10 cellular contexts compared by ENCODE assay signal in genomic region chr14:61470954-61471279, GRCh38.
DNase-seq lines count a peak whose midpoint lies in the region; ATAC-seq, FAIRE-seq and TF ChIP-seq lines count a peak whose summit lies in the region.
"Had no signal": no experiment of that assay in that cellular context is flagged by ENCODE, and none has a peak within 500 bp of the region (broad histone marks: within the 10 kb centered on the region; RNA-seq: fewer than 3 reads in every experiment).

No MANE protein-coding gene starts in this region.

- H3K79me2 ChIP-seq in endothelial cell of umbilical vein (ENCODE audit: control insufficient read depth, insufficient read depth, low read length) = peaks cover 17% of the 10 kb centered on the region

- dilution Hi-C loops in endothelial cell of umbilical vein (cut with MboI; ENCODE audit: extremely low pct_ligation_motif_present, low sequenced_read_pairs) = loop anchor here (25.0 kb wide), 2 partner anchors 184 to 266 kb away; partner anchors contain the start of gene TMEM30B

- H3K4me1 Mint-ChIP-seq in CD8-positive, alpha-beta T cell (ENCODE audit: low read depth) = peaks cover 87% of the 10 kb centered on the region

- H3K36me3 ChIP-seq in CD8-positive, alpha-beta T cell (ENCODE audit: insufficient read depth, low read length) = peaks cover 10% of the 10 kb centered on the region
- no peaks in the 10 kb centered on the region for H3K36me3 ChIP-seq in SJCRH30
- H3K36me3 ChIP-seq in endothelial cell of umbilical vein (ENCODE audit: control insufficient read depth in 2 of 2, extremely low read depth in 1 of 2, insufficient read depth in 2 of 2, low read length in 2 of 2) = no peaks in the 10 kb centered on the region

- H3K4me2 ChIP-seq in endothelial cell of umbilical vein (ENCODE audit: insufficient read depth, low read length) = peak overlapping the region; percentile 85

- no peak for FAIRE-seq in endothelial cell of umbilical vein (lab: Jason Lieb, UNC)

- peak overlapping the region; percentile 76 for H3K4me3 Mint-ChIP-seq in CD8-positive, alpha-beta T cell

- H3K4me3 ChIP-seq in CD8-positive, alpha-beta T cell (ENCODE audit: low read depth, low read length) = no peak overlapping the region
- peak overlapping the region; percentile 51 for H3K4me3 ChIP-seq in SJCRH30
- no peak overlapping the region for H3K4me3 ChIP-seq in endothelial cell of umbilical vein (replicated peaks in 1 of 3; ENCODE audit: insufficient read depth in 1 of 3, low read depth in 1 of 3, low read length in 3 of 3)

- H3K27ac Mint-ChIP-seq in CD8-positive, alpha-beta T cell = peak overlapping the region; percentile 97

- no peaks in the 10 kb centered on the region for H3K9me3 ChIP-seq in CD8-positive, alpha-beta T cell (ENCODE audit: low read length)
- H3K9me3 ChIP-seq in SJCRH30 (replicated peaks) (no peaks in the 10 kb centered on the region), endothelial cell of umbilical vein (replicated peaks; ENCODE audit: control insufficient read depth, insufficient read depth, low read length) (no peaks in the 10 kb centered on the region)

- intact Hi-C loops in CD8-positive, alpha-beta T cell (cut with DNase I, micrococcal nuclease) = no loop called here
- intact Hi-C loops in endothelial cell of umbilical vein (cut with micrococcal nuclease) = no loop called here

- no peak for TF ChIP-seq CTCF in CD8-positive, alpha-beta T cell (IDR thresholded peaks at IDR 0.05)
- no peak for TF ChIP-seq CTCF in endothelial cell of umbilical vein (IDR thresholded peaks at IDR 0.05; ENCODE audit: extremely low read depth in 1 of 2, insufficient read depth in 1 of 2, low read depth in 1 of 2, low read length in 2 of 2)

- peaks cover 86% of the 10 kb centered on the region for H3K4me1 ChIP-seq in CD8-positive, alpha-beta T cell (ENCODE audit: insufficient read depth, low read length)
- H3K4me1 ChIP-seq in SJCRH30 = peaks cover 14% of the 10 kb centered on the region
- H3K4me1 ChIP-seq in endothelial cell of umbilical vein (ENCODE audit: control insufficient read depth, extremely low read depth, insufficient read depth, low read length) = peaks cover 54% of the 10 kb centered on the region

- H3K36me3 Mint-ChIP-seq in CD8-positive, alpha-beta T cell = peaks cover 75% of the 10 kb centered on the region

- peak overlapping the region; percentile 42 for H3K27ac ChIP-seq in CD8-positive, alpha-beta T cell (ENCODE audit: low read depth, low read length)
- H3K27ac ChIP-seq in SJCRH30 = peak overlapping the region; percentile 61
- H3K27ac ChIP-seq in endothelial cell of umbilical vein (ENCODE audit: insufficient read depth, low read depth, low read length) = peak overlapping the region; percentile 90

- DNase-seq in CD8-positive, alpha-beta T cell = peak in 1 of 7 experiments; percentile 40
- DNase-seq in SJCRH30 (no peak), endothelial cell of umbilical vein (ENCODE audit: low read depth, low spot score) (no peak), retina (peak; percentile 38), NCI-H526 treated with DMSO at 0.1 percent for 48 hours (lab: John Stamatoyannopoulos, UW) (no peak), DMS153 (lab: John Stamatoyannopoulos, UW) (no peak)
- DNase-seq in central memory CD4-positive, alpha-beta T cell = no peak
- DNase-seq: stimulated activated CD4-positive, alpha-beta T cell treated with anti-CD3 and anti-CD28 coated beads, Interleukin-2, amount 100 ng/mL, for 48 hours had no signal

- TSS peak; percentile 38 for BruUV-seq in endothelial cell of umbilical vein (replicated peaks; lab: Mats Ljungman, UMichigan)

- no peak for TF ChIP-seq POLR2A in endothelial cell of umbilical vein (IDR thresholded peaks at IDR 0.05; ENCODE audit: low read depth, low read length)

- H4K20me1 ChIP-seq in endothelial cell of umbilical vein (replicated peaks; ENCODE audit: control insufficient read depth, extremely low read depth, insufficient read depth, low read length) = no peaks in the 10 kb centered on the region

- H3K9me1 ChIP-seq in endothelial cell of umbilical vein (replicated peaks; ENCODE audit: control insufficient read depth, extremely low read depth, insufficient read depth, low read length) = no peaks in the 10 kb centered on the region

- H3K27me3 ChIP-seq in CD8-positive, alpha-beta T cell (ENCODE audit: insufficient read depth, low read length) = no peaks in the 10 kb centered on the region
- H3K27me3 ChIP-seq in SJCRH30 = no peaks in the 10 kb centered on the region
- no peaks in the 10 kb centered on the region for H3K27me3 ChIP-seq in endothelial cell of umbilical vein (ENCODE audit: control insufficient read depth in 2 of 2, insufficient read depth in 2 of 2, low read length in 2 of 2)

- no peaks in the 10 kb centered on the region for H3K9me3 Mint-ChIP-seq in CD8-positive, alpha-beta T cell

- no peak for ATAC-seq in CD8-positive, alpha-beta T cell
- ATAC-seq in HG02981 (IDR thresholded peaks at IDR 0.05; ENCODE audit: unreplicated experiment) = no peak
- ATAC-seq: Panc1 had no signal

- H3K9ac ChIP-seq in endothelial cell of umbilical vein (replicated peaks; ENCODE audit: extremely low read depth, insufficient read depth, low read length) = peak overlapping the region; percentile 79

- no peaks in the 10 kb centered on the region for H3K27me3 Mint-ChIP-seq in CD8-positive, alpha-beta T cell (ENCODE audit: low read depth)

- no peak overlapping the region for H2AFZ ChIP-seq in endothelial cell of umbilical vein (ENCODE audit: low read depth, low read length)

- CTCF ChIA-PET in CD8-positive, alpha-beta T cell (lab: Charles Lee) = interaction anchor here (0.7 to 4.2 kb wide), 8 partner anchors 10 to 367 kb away, joined by 3 to 34 read pairs (median 4); no protein-coding TSS in a partner anchor
- CTCF ChIA-PET in endothelial cell of umbilical vein (lab: Charles Lee) = interaction anchor here (0.7 to 4.7 kb wide), 20 partner anchors 9 to 656 kb away, joined by 3 to 42 read pairs (median 5); partner anchors contain the start of genes PRKCH and SNAPC1

- POLR2A ChIA-PET in CD8-positive, alpha-beta T cell (lab: Charles Lee) = interaction anchor here (0.7 to 2.1 kb wide), 5 partner anchors 8 to 271 kb away, joined by 3 to 6 read pairs (median 4); no protein-coding TSS in a partner anchor
- POLR2A ChIA-PET in endothelial cell of umbilical vein (lab: Charles Lee) = interaction anchor here (2.1 kb wide), 1 partner anchor 291 kb away, joined by 6 read pairs; the partner anchor contains the start of gene SNAPC1

TF ChIP-seq in endothelial cell of umbilical vein, 7 proteins besides CTCF, POLR2A, EP300 and RAD21:
- TF ChIP-seq POLR2AphosphoS5 (IDR thresholded peaks at IDR 0.05; ENCODE audit: insufficient read depth, low read depth, low read length) = no peak
- TF ChIP-seq MAX (IDR thresholded peaks at IDR 0.05; ENCODE audit: insufficient read depth, insufficient read length) = no peak
- no peak for TF ChIP-seq EZH2 (IDR thresholded peaks at IDR 0.05; ENCODE audit: borderline replicate concordance, low read depth, low read length, severe bottlenecking)
- no peak for TF ChIP-seq JUN (IDR thresholded peaks at IDR 0.05; ENCODE audit: borderline replicate concordance, insufficient read depth, insufficient read length, low read depth)
- TF ChIP-seq FOS (IDR thresholded peaks at IDR 0.05; ENCODE audit: borderline replicate concordance, insufficient read depth, low read length) = no peak
- TF ChIP-seq GATA2 (IDR thresholded peaks at IDR 0.05; ENCODE audit: insufficient read depth, insufficient read length, low read depth, low read length) = no peak
- TF ChIP-seq MYC (IDR thresholded peaks at IDR 0.05; ENCODE audit: low read depth, low read length) = no peak
TF ChIP-seq in endothelial cell of umbilical vein: peak in this region for 0.
